ENCODE assay signal across 8 cellular contexts in the genomic region with DNA sequence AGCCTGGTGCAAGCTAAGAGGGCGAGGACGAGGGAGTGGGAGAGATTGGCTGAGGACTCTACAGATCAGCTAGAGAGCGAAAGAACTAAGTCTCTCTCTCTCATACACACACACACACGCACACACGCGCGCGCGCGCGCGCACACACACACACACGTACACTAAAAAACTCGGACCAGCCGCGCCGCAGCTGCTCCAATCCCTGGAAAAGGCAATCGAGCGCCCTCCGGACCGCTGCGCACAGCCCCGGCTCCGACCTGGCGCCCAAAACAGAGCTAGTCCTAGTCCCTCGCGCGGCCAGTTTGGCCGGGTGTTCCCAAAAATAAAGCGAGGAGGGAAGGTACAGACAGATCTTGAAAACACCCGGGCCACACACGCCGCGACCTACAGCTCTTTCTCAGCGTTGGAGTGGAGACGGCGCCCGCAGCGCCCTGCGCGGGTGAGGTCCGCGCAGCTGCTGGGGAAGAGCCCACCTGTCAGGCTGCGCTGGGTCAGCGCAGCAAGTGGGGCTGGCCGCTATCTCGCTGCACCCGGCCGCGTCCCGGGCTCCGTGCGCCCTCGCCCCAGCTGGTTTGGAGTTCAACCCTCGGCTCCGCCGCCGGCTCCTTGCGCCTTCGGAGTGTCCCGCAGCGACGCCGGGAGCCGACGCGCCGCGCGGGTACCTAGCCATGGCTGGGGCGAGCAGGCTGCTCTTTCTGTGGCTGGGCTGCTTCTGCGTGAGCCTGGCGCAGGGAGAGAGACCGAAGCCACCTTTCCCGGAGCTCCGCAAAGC. TPM values are rescaled to one million over a fixed set of nuclear protein-coding genes. Genes with fewer than 3 reads are reported as not detected.
DNase-seq lines count a peak whose midpoint lies in the region; ATAC-seq and TF ChIP-seq lines count a peak whose summit lies in the region.

A gene with protein sequence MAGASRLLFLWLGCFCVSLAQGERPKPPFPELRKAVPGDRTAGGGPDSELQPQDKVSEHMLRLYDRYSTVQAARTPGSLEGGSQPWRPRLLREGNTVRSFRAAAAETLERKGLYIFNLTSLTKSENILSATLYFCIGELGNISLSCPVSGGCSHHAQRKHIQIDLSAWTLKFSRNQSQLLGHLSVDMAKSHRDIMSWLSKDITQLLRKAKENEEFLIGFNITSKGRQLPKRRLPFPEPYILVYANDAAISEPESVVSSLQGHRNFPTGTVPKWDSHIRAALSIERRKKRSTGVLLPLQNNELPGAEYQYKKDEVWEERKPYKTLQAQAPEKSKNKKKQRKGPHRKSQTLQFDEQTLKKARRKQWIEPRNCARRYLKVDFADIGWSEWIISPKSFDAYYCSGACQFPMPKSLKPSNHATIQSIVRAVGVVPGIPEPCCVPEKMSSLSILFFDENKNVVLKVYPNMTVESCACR (plus strand): TSS at position 92 of the 772 bp plus-strand sequence. CDS start 577 bp downstream, at position 669.

- H3K4me3 ChIP-seq in MM.1S (ENCODE audit: low read length) (peak within 1 kb of the TSS; percentile 33), brain microvascular endothelial cell (ENCODE audit: low read depth, low read length) (peak within 1 kb of the TSS; percentile 41), suprapubic skin (peak within 1 kb of the TSS; percentile 55)

- no peak within 1 kb of the TSS for H3K27ac ChIP-seq in MM.1S (ENCODE audit: low read length)
- no peak within 1 kb of the TSS for H3K27ac ChIP-seq in brain microvascular endothelial cell
- no peak within 1 kb of the TSS for H3K27ac ChIP-seq in suprapubic skin

- no peaks in the 10 kb centered on the region for H3F3A ChIP-seq in MM.1S (ENCODE audit: insufficient read depth, low read length)

- H3K79me2 ChIP-seq in MM.1S (ENCODE audit: low read length) = no peaks in the 10 kb centered on the region

- H4K20me1 ChIP-seq in MM.1S (ENCODE audit: insufficient read depth, low read length) = no peaks in the 10 kb centered on the region

- H3K4me2 ChIP-seq in MM.1S (ENCODE audit: low read depth, low read length) = peak within 1 kb of the TSS; percentile 44; the same call in 1 of the 2 replicates

- no peak for TF ChIP-seq POLR2A in suprapubic skin (IDR thresholded peaks at IDR 0.05)

- H3K9ac ChIP-seq in MM.1S (ENCODE audit: low read length) = no peak within 1 kb of the TSS

- H3K9me3 ChIP-seq in MM.1S (replicated peaks; ENCODE audit: insufficient read depth, low read length) (no peaks in the 10 kb centered on the region), suprapubic skin (no peaks in the 10 kb centered on the region)

- H3K9me2 ChIP-seq in MM.1S (replicated peaks; ENCODE audit: insufficient read depth, low read length) = no peaks in the 10 kb centered on the region

- no peak for ATAC-seq in GM19463 (IDR thresholded peaks at IDR 0.05; ENCODE audit: unreplicated experiment)
- no peak for ATAC-seq in GM21786 (IDR thresholded peaks at IDR 0.05; ENCODE audit: unreplicated experiment)

- H3K36me3 ChIP-seq in MM.1S (replicated peaks; ENCODE audit: insufficient read depth, low read length) = no peaks in the 10 kb centered on the region
- H3K36me3 ChIP-seq in brain microvascular endothelial cell (replicated peaks) = no peaks in the 10 kb centered on the region
- no peaks in the 10 kb centered on the region for H3K36me3 ChIP-seq in suprapubic skin

- no peak for TF ChIP-seq CTCF in MM.1S (IDR thresholded peaks at IDR 0.05; ENCODE audit: low read length)
- no peak for TF ChIP-seq CTCF in brain microvascular endothelial cell (IDR thresholded peaks at IDR 0.05; ENCODE audit: low read depth, low read length, missing control alignments)
- TF ChIP-seq CTCF in suprapubic skin (IDR thresholded peaks at IDR 0.05) = no peak

- no peaks in the 10 kb centered on the region for H3K4me1 ChIP-seq in MM.1S (ENCODE audit: low read length)
- peaks cover 20% of the 10 kb centered on the region for H3K4me1 ChIP-seq in suprapubic skin

- H3K27me3 ChIP-seq in MM.1S (replicated peaks; ENCODE audit: insufficient read depth, low read length) (peaks cover 29% of the 10 kb centered on the region), brain microvascular endothelial cell (replicated peaks) (peaks cover 32% of the 10 kb centered on the region), suprapubic skin (peaks cover 40% of the 10 kb centered on the region)

- under 1% methylated on average over 51 of the region's 76 CpGs for WGBS in suprapubic skin

- no peak for TF ChIP-seq EP300 in suprapubic skin (IDR thresholded peaks at IDR 0.05)

- in situ Hi-C loops in brain microvascular endothelial cell (cut with HindIII; ENCODE audit: low pct_ligation_motif_present, low sequenced_read_pairs) = loop anchor here (10.0 kb wide), 1 partner anchor 666 kb away; no protein-coding TSS in a partner anchor

- DNase-seq in GM03348 (ENCODE audit: low spot score) (peak; percentile 33), MM.1S (no peak), brain microvascular endothelial cell (no peak), kidney tubule cell (ENCODE audit: low spot score) (peak; percentile 33), suprapubic skin (ENCODE audit: low spot score in 2 of 2) (no peak), SHP77 (lab: John Stamatoyannopoulos, UW) (no peak)

- no peak within 1 kb of the TSS for H2AFZ ChIP-seq in MM.1S (ENCODE audit: low read length)

RNA-seq across cellular contexts. Expression of the gene that starts here (rescaled TPM):
- total RNA-seq in suprapubic skin = 1 to 10 TPM in 2 of 4 donors, under 1 TPM in 2; 0.70 to 1.7 (median 1.1) TPM

Comparison
In these comparisons a context has a peak if more than half of its experiments do, and no peak if none do; other contexts are left out.
1. DNase-seq: peak in GM03348 (single experiment) and kidney tubule cell (single experiment); none in MM.1S (single experiment), brain microvascular endothelial cell (single experiment), suprapubic skin (0 of 2) and SHP77 (0 of 2).
2. Peak in every context shown above with its lines, with median percentiles within 50 percentile points of each other: H3K4me3 ChIP-seq.